In the genomic region with DNA sequence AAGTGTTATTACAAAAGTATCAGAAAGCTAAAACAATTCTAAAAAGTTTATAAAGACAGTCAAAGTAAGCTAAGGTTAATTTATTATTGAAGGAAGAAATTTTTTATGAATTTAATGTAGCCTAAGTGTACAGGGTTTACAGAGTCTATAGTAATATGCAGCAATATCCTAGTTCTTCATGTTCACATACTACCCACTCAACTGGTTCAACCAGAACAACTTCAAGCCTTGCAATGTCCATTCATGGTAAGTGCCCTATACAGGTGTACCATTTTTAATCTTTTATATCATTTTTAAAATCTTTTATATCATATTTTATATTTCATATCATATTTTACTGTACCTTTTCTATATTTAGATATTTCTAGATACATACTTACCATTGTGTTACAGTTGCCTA, we compare ENCODE assay signal across 22 cellular contexts. TPM values are rescaled to one million over a fixed set of nuclear protein-coding genes. Genes with fewer than 3 reads are reported as not detected.
DNase-seq lines count a peak whose midpoint lies in the region; ATAC-seq, FAIRE-seq and TF ChIP-seq lines count a peak whose summit lies in the region.
"Had no signal": no experiment of that assay in that cellular context is flagged by ENCODE, and none has a peak within 500 bp of the region (broad histone marks: within the 10 kb centered on the region; RNA-seq: fewer than 3 reads in every experiment).

No MANE protein-coding gene starts in this region.

- H4K20me1 ChIP-seq in astrocyte (ENCODE audit: insufficient read depth, low read length): no peaks in the 10 kb centered on the region

- intact Hi-C loops in pancreas (cut with DNase I): no loop called here

- no peak overlapping the region for H3K27ac Mint-ChIP-seq in astrocyte (ENCODE audit: unreplicated experiment)
- H3K27ac Mint-ChIP-seq: CD4-positive, alpha-beta memory T cell; GM23338; H9 had no signal

- no peaks in the 10 kb centered on the region for H3K27me3 ChIP-seq in astrocyte (ENCODE audit: insufficient read depth, low read length)
- peaks cover 0 to 10% (median 0%) of the 10 kb centered on the region in 4 donors for H3K27me3 ChIP-seq in pancreas

- H3K36me3 ChIP-seq in astrocyte (ENCODE audit: insufficient read depth, low read length) (no peaks in the 10 kb centered on the region), pancreas (no peaks in the 10 kb centered on the region)

- H3K4me1 Mint-ChIP-seq in astrocyte (ENCODE audit: low read depth, unreplicated experiment): no peaks in the 10 kb centered on the region
- H3K4me1 Mint-ChIP-seq: CD4-positive, alpha-beta memory T cell; GM23338; H9 had no signal

- no peak overlapping the region for H3K4me2 ChIP-seq in astrocyte (ENCODE audit: low read length)
- H3K4me2 ChIP-seq: GM23338 had no signal

- no peak overlapping the region for H2AFZ ChIP-seq in astrocyte (ENCODE audit: low read depth, low read length)
- H2AFZ ChIP-seq: GM23338 had no signal

- H3K36me3 Mint-ChIP-seq in astrocyte (ENCODE audit: low read depth, unreplicated experiment): no peaks in the 10 kb centered on the region
- H3K36me3 Mint-ChIP-seq: CD4-positive, alpha-beta memory T cell had no signal

- H3K27me3 Mint-ChIP-seq in astrocyte (ENCODE audit: low read depth, unreplicated experiment): no peaks in the 10 kb centered on the region

- peaks cover 38% of the 10 kb centered on the region for H3K79me2 ChIP-seq in astrocyte (ENCODE audit: insufficient read depth, low read length)

- ATAC-seq in pancreas: no peak
- ATAC-seq: GM12878, GM23338, HCT116 had no signal

- peak; percentile 19 for DNase-seq in LNCaP clone FGC (ENCODE audit: low read depth)
- no peak for DNase-seq in astrocyte (ENCODE audit: low read depth)
- DNase-seq in epithelial cell of esophagus (ENCODE audit: low read depth): peak; percentile 45
- DNase-seq in pancreas: no peak
- no peak for DNase-seq in AG20443 (ENCODE audit: low spot score)
- no peak for DNase-seq in 8988T
- DNase-seq in NCI-H1417 treated with DMSO at 0.1 percent for 48 hours (lab: John Stamatoyannopoulos, UW): no peak
- no peak for DNase-seq in UCSD-AML1 (lab: John Stamatoyannopoulos, UW; ENCODE audit: unreplicated experiment)
- DNase-seq: ACHN; C1 segment of cervical spinal cord; Calu3; CD4-positive, alpha-beta memory T cell; COR-L47; DMS79; EL; GDM1; H9 had no signal

- H3K4me3 ChIP-seq in LNCaP clone FGC (ENCODE audit: low read depth, low read length) (no peak overlapping the region), astrocyte (ENCODE audit: insufficient read depth, low read depth, low read length) (no peak overlapping the region), epithelial cell of esophagus (ENCODE audit: low read length) (no peak overlapping the region), pancreas (no peak overlapping the region)
- H3K4me3 ChIP-seq: GM12878, GM23338 had no signal

- H3K9me3 ChIP-seq in astrocyte (ENCODE audit: insufficient read depth, low read depth, low read length): no peaks in the 10 kb centered on the region
- H3K9me3 ChIP-seq in pancreas: no peaks in the 10 kb centered on the region

- no peak for TF ChIP-seq CTCF in LNCaP clone FGC (IDR thresholded peaks at IDR 0.05; ENCODE audit: control insufficient read depth, extremely low read depth, insufficient read depth)
- TF ChIP-seq CTCF in astrocyte (IDR thresholded peaks at IDR 0.05; ENCODE audit: insufficient read depth, low read depth, low read length): no peak
- no peak for TF ChIP-seq CTCF in epithelial cell of esophagus (IDR thresholded peaks at IDR 0.05; ENCODE audit: insufficient read depth, low read depth, low read length, missing control alignments)
- TF ChIP-seq CTCF in pancreas (IDR thresholded peaks at IDR 0.05): no peak

- H3K9ac ChIP-seq in astrocyte (ENCODE audit: low read length): no peak overlapping the region

- peak; percentile 37 for FAIRE-seq in astrocyte (lab: Jason Lieb, UNC)
- FAIRE-seq in pancreas (lab: Jason Lieb, UNC): peak; percentile 88
- FAIRE-seq: A204.1, GM12878, GM19239 had no signal

- peaks cover 5% of the 10 kb centered on the region for H3K9me3 Mint-ChIP-seq in astrocyte (ENCODE audit: unreplicated experiment)

- H3K4me1 ChIP-seq in astrocyte (ENCODE audit: insufficient read depth, low read length) (no peaks in the 10 kb centered on the region), pancreas (no peaks in the 10 kb centered on the region)

- H3K27ac ChIP-seq in astrocyte (ENCODE audit: low read depth, low read length) (no peak overlapping the region), pancreas (no peak overlapping the region)

- H3K4me3 Mint-ChIP-seq in astrocyte (ENCODE audit: unreplicated experiment): no peak overlapping the region
- H3K4me3 Mint-ChIP-seq: CD4-positive, alpha-beta memory T cell; GM23338; H9 had no signal

RNA-seq across cellular contexts. Expression of a gene that starts 34.3 kb away (rescaled TPM):
- total RNA-seq in astrocyte (57.1 and 57.9 TPM in 2 replicates), pancreas (1 to 10 TPM in 4 of 6 donors, under 1 TPM in 2; 0.58 to 3.3 (median 1.2) TPM)
- polyA plus RNA-seq in pancreas: 1 to 10 TPM in 1 of 2 donors, under 1 TPM in 1; 0.92 to 1.5 TPM
- total RNA-seq: CD4-positive, alpha-beta memory T cell had no signal
- polyA plus RNA-seq: CD4-positive, alpha-beta memory T cell had no signal

RNA-seq across cellular contexts. Expression of a gene that starts 35.8 kb away (rescaled TPM):
- total RNA-seq in astrocyte: 4.4 and 8.1 TPM in 2 replicates
- under 1 TPM in 4 of 6 donors, not detected in 2; 0.06 to 0.25 (median 0.07) TPM for total RNA-seq in pancreas
- under 1 TPM; 0.11 to 0.14 TPM for polyA plus RNA-seq in pancreas
- total RNA-seq: CD4-positive, alpha-beta memory T cell had no signal
- polyA plus RNA-seq: CD4-positive, alpha-beta memory T cell had no signal

Comparison
In these comparisons a context has a peak if more than half of its experiments do, and no peak if none do; other contexts are left out.
1. DNase-seq: peak in LNCaP clone FGC (single experiment) and epithelial cell of esophagus (single experiment); none in astrocyte (single experiment), pancreas (0 of 6), AG20443 (single experiment), 8988T (single experiment), NCI-H1417 treated with DMSO at 0.1 percent for 48 hours (single experiment) and UCSD-AML1 (single experiment).
2. RNA of a gene that starts 34.3 kb away (total RNA-seq): 57.1 to 57.9 TPM in astrocyte; 0.58 to 3.3 TPM in pancreas; every median in the first group is over 10 times any median in the second.